ENCODE assay signal across 8 cellular contexts in genomic region chr1:15847100-15847892, GRCh38. TPM values are rescaled to one million over a fixed set of nuclear protein-coding genes. Genes with fewer than 3 reads are reported as not detected.
DNase-seq lines count a peak whose midpoint lies in the region; ATAC-seq and TF ChIP-seq lines count a peak whose summit lies in the region.

TSS of gene SPEN (plus strand) at chr1:15847707. CDS start at chr1:15848068, 361 bp downstream.

- TF ChIP-seq CTCF in GM13976 (IDR thresholded peaks at IDR 0.05; ENCODE audit: borderline replicate concordance, control extremely low read depth, extremely low read depth, insufficient read depth, missing control alignments): no peak
- peak in 5 of 6 experiments; percentile 14 to 35 (median 25) for TF ChIP-seq CTCF in adrenal gland (IDR thresholded peaks at IDR 0.05)
- peak in 2 of 12 donors; percentile 12 to 17 for TF ChIP-seq CTCF in heart left ventricle (IDR thresholded peaks at IDR 0.05)
- TF ChIP-seq CTCF in type B pancreatic cell (conservative IDR thresholded peaks at IDR 0.05): peak; percentile 55

- peak within 1 kb of the TSS; percentile 96 for H3K27ac Mint-ChIP-seq in type B pancreatic cell

- no peaks in the 10 kb centered on the region for H3K27me3 ChIP-seq in adrenal gland
- H3K27me3 ChIP-seq in heart left ventricle: no peaks in the 10 kb centered on the region

- no peaks in the 10 kb centered on the region for H3K27me3 Mint-ChIP-seq in type B pancreatic cell

- no peaks in the 10 kb centered on the region for H3K36me3 Mint-ChIP-seq in type B pancreatic cell

- TF ChIP-seq POLR2A in adrenal gland (IDR thresholded peaks at IDR 0.05) (peak; percentile 61 to 89), heart left ventricle (IDR thresholded peaks at IDR 0.05) (peak; percentile 20 to 88)

- H3K9me3 ChIP-seq in adrenal gland (replicated peaks in 1 of 3) (no peaks in the 10 kb centered on the region), heart left ventricle (no peaks in the 10 kb centered on the region)

- H3K4me3 ChIP-seq in adrenal gland: peak within 1 kb of the TSS; percentile 83 to 96 (median 90)
- peak within 1 kb of the TSS; percentile 49 to 97 (median 82) for H3K4me3 ChIP-seq in heart left ventricle

- ATAC-seq in HG02870 (IDR thresholded peaks at IDR 0.05; ENCODE audit: unreplicated experiment) (peak; percentile 48), heart left ventricle (peak; percentile 68 to 96 (median 90))

- intact Hi-C loops in adrenal gland (cut with DNase I): no loop called here
- intact Hi-C loops in heart left ventricle (cut with DNase I): loop anchor here in 7 of 10 donors (1.0 to 5.0 kb wide), 3 partner anchors 11 to 40 kb away; no protein-coding TSS in a partner anchor
- intact Hi-C loops in posterior cingulate gyrus (cut with DNase I): loop anchor here (1.0 kb wide), 1 partner anchor 12 kb away; no protein-coding TSS in a partner anchor

- peak; percentile 91 for DNase-seq in GM13976 (ENCODE audit: low spot score)
- peak; percentile 74 for DNase-seq in NCI-H146 treated with DMSO at 0.1 percent for 48 hours (lab: John Stamatoyannopoulos, UW; ENCODE audit: unreplicated experiment)
- peak; percentile 95 to 100 (median 97) for DNase-seq in T-helper 1 cell
- DNase-seq in adrenal gland: peak; percentile 96 to 99 (median 98)
- DNase-seq in heart left ventricle: peak; percentile 98 to 100 (median 99)
- DNase-seq in posterior cingulate gyrus: peak; percentile 92 to 100 (median 98)
- peak; percentile 99 for DNase-seq in type B pancreatic cell (ENCODE audit: extremely low spot score, unreplicated experiment)

- H3K27ac ChIP-seq in adrenal gland: peak within 1 kb of the TSS; percentile 91 to 99 (median 98)
- peak within 1 kb of the TSS; percentile 86 to 99 (median 95) for H3K27ac ChIP-seq in heart left ventricle

- H3K9me3 Mint-ChIP-seq in type B pancreatic cell: no peaks in the 10 kb centered on the region

- in situ Hi-C loops in GM13976 (cut with MboI; ENCODE audit: low sequenced_read_pairs, unreplicated experiment): no loop called here

- H3K4me1 Mint-ChIP-seq in type B pancreatic cell (ENCODE audit: unreplicated experiment): peaks cover 27% of the 10 kb centered on the region

- peak within 1 kb of the TSS; percentile 95 for H3K4me3 Mint-ChIP-seq in type B pancreatic cell

- H3K4me1 ChIP-seq in adrenal gland (replicated peaks in 1 of 2) (peaks cover 11 to 42% of the 10 kb centered on the region in 2 donors), heart left ventricle (peaks cover 11 to 57% (median 41%) of the 10 kb centered on the region in 12 donors)

- WGBS in adrenal gland, 4 donors: 0 to 1% (median 1%) methylated on average over 7 to 86 of the region's 86 CpGs
- 0% methylated on average over 24 to 86 of the region's 86 CpGs for WGBS in heart left ventricle, 4 donors

- H3K36me3 ChIP-seq in adrenal gland (replicated peaks in 1 of 2): no peaks in the 10 kb centered on the region
- no peaks in the 10 kb centered on the region for H3K36me3 ChIP-seq in heart left ventricle

RNA-seq across cellular contexts. Expression of gene SPEN, which starts in this region (rescaled TPM):
- total RNA-seq in adrenal gland (10 to 100 TPM; 24.5 to 51.2 (median 35.1) TPM), heart left ventricle (10 to 100 TPM; 18.3 to 41.5 (median 31.3) TPM), type B pancreatic cell (ENCODE audit: low replicate concordance) (66.5 and 79.4 TPM in 2 replicates)
- polyA plus RNA-seq in adrenal gland (10 to 100 TPM; 16.4 to 31.2 (median 18.8) TPM), heart left ventricle (10 to 100 TPM; 11.0 to 20.2 TPM)

Comparison
In these comparisons a context has a peak if more than half of its experiments do, and no peak if none do; other contexts are left out.
1. Peak in every context shown above with its lines: DNase-seq, ATAC-seq, H3K4me3 ChIP-seq and H3K27ac ChIP-seq.
2. intact Hi-C loops: an anchor here in heart left ventricle (1.0 to 5.0 kb wide) and posterior cingulate gyrus (1.0 kb wide); none called in adrenal gland.